Comparison of ENCODE assay signal across 8 cellular contexts in the genomic region with DNA sequence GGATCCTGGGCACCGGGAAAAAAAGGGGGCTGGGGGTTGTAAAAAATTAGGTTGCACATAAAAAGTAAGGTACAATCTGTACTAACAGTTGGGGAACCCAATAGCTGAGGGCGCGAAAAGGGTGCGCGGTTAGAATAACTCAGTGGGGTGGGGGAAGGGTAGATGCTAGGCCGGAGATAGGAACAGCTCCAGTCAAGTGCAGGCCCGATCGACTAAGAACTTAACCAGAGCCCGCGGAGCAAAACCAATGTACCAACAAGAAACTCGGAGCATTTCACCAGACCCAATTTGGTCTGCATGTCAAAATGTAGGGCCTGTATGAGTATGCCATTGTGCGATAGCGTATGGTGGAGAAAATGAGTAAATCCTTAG. TPM values are rescaled to one million over a fixed set of nuclear protein-coding genes. Genes with fewer than 3 reads are reported as not detected.
DNase-seq lines count a peak whose midpoint lies in the region; ATAC-seq and TF ChIP-seq lines count a peak whose summit lies in the region.

No MANE protein-coding gene starts in this region.

- TF ChIP-seq CTCF in HFF-Myc (IDR thresholded peaks at IDR 0.05; ENCODE audit: low read depth, low read length, missing control alignments) (no peak), gastrocnemius medialis (IDR thresholded peaks at IDR 0.05 in 4 of 5, conservative IDR thresholded peaks at IDR 0.05 in 1 of 5) (no peak)

- H3K9me3 ChIP-seq in SJCRH30 (replicated peaks) (no peaks in the 10 kb centered on the region), gastrocnemius medialis (no peaks in the 10 kb centered on the region)

- peak overlapping the region; percentile 95 for H3K4me3 ChIP-seq in HFF-Myc (replicated peaks; ENCODE audit: low read depth, low read length)
- peak overlapping the region; percentile 98 for H3K4me3 ChIP-seq in SJCRH30
- H3K4me3 ChIP-seq in iPS-11a (ENCODE audit: low read depth, low read length) = peak overlapping the region; percentile 93
- peak overlapping the region; percentile 82 to 99 (median 96) for H3K4me3 ChIP-seq in gastrocnemius medialis

- in situ Hi-C loops in gastrocnemius medialis (cut with MboI; ENCODE audit: low sequenced_read_pairs in 4 of 4) = loop anchor here in 1 of 4 donors (5.0 kb wide), 1 partner anchor 85 kb away; no protein-coding TSS in a partner anchor

- H3K27me3 ChIP-seq in SJCRH30 (no peaks in the 10 kb centered on the region), gastrocnemius medialis (no peaks in the 10 kb centered on the region)

- intact Hi-C loops in gastrocnemius medialis (cut with DNase I; ENCODE audit: low total_unique reads) = loop anchor here (5.0 to 10.0 kb wide), 3 partner anchors 900 to 1085 kb away; a partner anchor contains a TSS

- DNase-seq in Ammon's horn (ENCODE audit: low spot score) (peak; percentile 47), HFF-Myc (ENCODE audit: extremely low read depth, low read depth) (no peak), SJCRH30 (peak; percentile 61 to 69), gastrocnemius medialis (peak; percentile 28 to 43), middle frontal gyrus (ENCODE audit: extremely low spot score, low spot score) (no peak)

- peaks cover 58% of the 10 kb centered on the region for H3K36me3 ChIP-seq in SJCRH30
- no peaks in the 10 kb centered on the region for H3K36me3 ChIP-seq in gastrocnemius medialis

- peak overlapping the region; percentile 99 for H3K27ac ChIP-seq in SJCRH30
- peak overlapping the region; percentile 95 for H3K27ac ChIP-seq in angular gyrus (ENCODE audit: low read depth, low read length)
- peak overlapping the region; percentile 99 to 100 (median 100) for H3K27ac ChIP-seq in gastrocnemius medialis

- H3K4me1 ChIP-seq in SJCRH30 (peaks cover 10% of the 10 kb centered on the region), gastrocnemius medialis (peaks cover 57 to 60% of the 10 kb centered on the region in 2 donors)

- ATAC-seq in gastrocnemius medialis (no peak), GM19328 (IDR thresholded peaks at IDR 0.05; ENCODE audit: unreplicated experiment) (no peak)

- TF ChIP-seq POLR2A in gastrocnemius medialis (IDR thresholded peaks at IDR 0.05) = no peak

RNA-seq across cellular contexts. Expression of a gene that starts 1.3 kb away (rescaled TPM):
- total RNA-seq in SJCRH30 (2014; rRNA removed; shearing (Covaris generic)) = 188 and 200 TPM in 2 replicates
- 10 to 100 TPM; 26.9 to 46.0 (median 37.4) TPM for total RNA-seq in gastrocnemius medialis

RNA-seq across cellular contexts. Expression of a gene that starts 57.8 kb away (rescaled TPM):
- total RNA-seq in SJCRH30 (2014; rRNA removed; shearing (Covaris generic)) = 384 and 414 TPM in 2 replicates
- total RNA-seq in gastrocnemius medialis = 100 to 1,000 TPM; 151 to 275 (median 226) TPM

RNA-seq across cellular contexts. Expression of a gene that starts 57.9 kb away (rescaled TPM):
- total RNA-seq in SJCRH30 (2014; rRNA removed; shearing (Covaris generic)) = 98.9 and 107 TPM in 2 replicates
- 10 to 100 TPM in 3 of 4 donors, 1 to 10 TPM in 1; 7.1 to 15.9 (median 14.8) TPM for total RNA-seq in gastrocnemius medialis

Comparison
In these comparisons a context has a peak if more than half of its experiments do, and no peak if none do; other contexts are left out.
1. DNase-seq: peak in Ammon's horn (single experiment), SJCRH30 (2 of 2) and gastrocnemius medialis (2 of 2); none in HFF-Myc (single experiment) and middle frontal gyrus (single experiment).
2. Peak in every context shown above with its lines, with median percentiles within 50 percentile points of each other: H3K4me3 ChIP-seq and H3K27ac ChIP-seq.